ENCODE assay signal across 8 cellular contexts in genomic region chr2:144382848-144383247, GRCh38.
DNase-seq lines count a peak whose midpoint lies in the region; ATAC-seq and TF ChIP-seq lines count a peak whose summit lies in the region.

No MANE protein-coding gene starts in this region.

- TF ChIP-seq CTCF in GM13977 (IDR thresholded peaks at IDR 0.05; ENCODE audit: extremely low read depth, insufficient read depth, missing control alignments) (no peak), dorsolateral prefrontal cortex (IDR thresholded peaks at IDR 0.05 in 54 of 56, conservative IDR thresholded peaks at IDR 0.05 in 2 of 56; ENCODE audit: low read depth in 1 of 56, partially characterized antibody in 56 of 56) (no peak), chondrocyte (IDR thresholded peaks at IDR 0.05) (no peak), HFFc6 (IDR thresholded peaks at IDR 0.05) (no peak)

- peak; percentile 100 for ATAC-seq in GM21447 (IDR thresholded peaks at IDR 0.05; ENCODE audit: unreplicated experiment)

- H3K27me3 Mint-ChIP-seq in chondrocyte (ENCODE audit: low read depth) (no peaks in the 10 kb centered on the region), HFFc6 (ENCODE audit: insufficient read depth) (peaks cover 4% of the 10 kb centered on the region; the same call in 1 of the 2 replicates)

- H3K4me3 Mint-ChIP-seq in chondrocyte (ENCODE audit: unreplicated experiment) (no peak overlapping the region), HFFc6 (no peak overlapping the region)

- H3K9me3 Mint-ChIP-seq in chondrocyte (ENCODE audit: low read depth) (no peaks in the 10 kb centered on the region), HFFc6 (no peaks in the 10 kb centered on the region)

- H3K36me3 Mint-ChIP-seq in chondrocyte (ENCODE audit: low read depth) (peaks cover 10% of the 10 kb centered on the region), HFFc6 (ENCODE audit: low read depth) (peaks cover 23% of the 10 kb centered on the region; the same call in 1 of the 2 replicates)

- H3K4me1 Mint-ChIP-seq in chondrocyte (ENCODE audit: low read depth) (peaks cover 14% of the 10 kb centered on the region), HFFc6 (ENCODE audit: low read depth) (peaks cover 14% of the 10 kb centered on the region)

- H3K27ac Mint-ChIP-seq in chondrocyte (ENCODE audit: unreplicated experiment) (no peak overlapping the region), HFFc6 (no peak overlapping the region)

- peak; percentile 67 for DNase-seq in GM13977 (ENCODE audit: low spot score)
- peak; percentile 64 for DNase-seq in HT1080 (ENCODE audit: low read depth)
- DNase-seq in dorsolateral prefrontal cortex: no peak
- DNase-seq in chondrocyte (ENCODE audit: low spot score): no peak
- no peak for DNase-seq in stimulated activated CD4-positive, alpha-beta T cell treated with anti-CD3 and anti-CD28 coated beads, Interleukin-1b, Interleukin-23, amount 100 ng/mL, for 48 hours
- no peak for DNase-seq in hippocampal formation (lab: John Stamatoyannopoulos, UW)
- DNase-seq in HFFc6: no peak

- H3K27ac ChIP-seq in dorsolateral prefrontal cortex: peak overlapping the region in 41 of 59 donors; percentile 0 to 93 (median 74)

- H3K4me3 ChIP-seq in dorsolateral prefrontal cortex: no peak overlapping the region

- intact Hi-C loops in dorsolateral prefrontal cortex (cut with DNase I): loop anchor here (10.0 kb wide), 1 partner anchor 48 kb away; a partner anchor contains a TSS

- in situ Hi-C loops in GM13977 (cut with MboI; ENCODE audit: low pct_unique_long_range_greater_than_20kb, low sequenced_read_pairs, unreplicated experiment): no loop called here

- no peaks in the 10 kb centered on the region for H3K27me3 ChIP-seq in dorsolateral prefrontal cortex

Comparison
In these comparisons a context has a peak if more than half of its experiments do, and no peak if none do; other contexts are left out.
1. DNase-seq: peak in GM13977 (single experiment) and HT1080 (single experiment); none in dorsolateral prefrontal cortex (0 of 10), chondrocyte (single experiment), stimulated activated CD4-positive, alpha-beta T cell treated with anti-CD3 and anti-CD28 coated beads, Interleukin-1b, Interleukin-23, amount 100 ng/mL, for 48 hours (single experiment), hippocampal formation (0 of 2) and HFFc6 (single experiment).